28 cellular contexts compared by ENCODE assay signal in the genomic region with DNA sequence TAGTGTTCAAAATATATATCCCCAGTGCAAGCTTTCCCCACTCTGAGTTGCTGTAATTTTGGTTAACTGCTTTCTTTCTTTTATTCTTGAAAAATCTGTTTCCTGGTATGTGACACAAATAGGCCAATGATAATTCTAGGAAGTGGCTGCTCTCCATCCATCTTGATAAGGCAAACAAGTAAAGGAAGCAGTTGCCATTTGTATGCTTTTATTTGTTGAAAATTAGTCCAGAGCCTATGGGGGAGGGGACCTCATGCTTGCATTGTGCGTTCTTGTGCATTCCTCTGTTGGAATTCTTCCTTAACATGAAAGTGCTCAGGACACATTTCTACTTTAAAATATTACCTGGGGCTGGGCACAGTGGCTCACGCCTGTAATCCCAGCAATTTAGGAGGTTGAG.
"Had no signal": no experiment of that assay in that cellular context is flagged by ENCODE, and none has a peak within 500 bp of the region (broad histone marks: within the 10 kb centered on the region; RNA-seq: fewer than 3 reads in every experiment).

No MANE protein-coding gene starts in this region.

- H3K4me3 ChIP-seq: K562, Peyer's patch, SJSA1 had no signal

- H3K27ac ChIP-seq: Peyer's patch, RWPE1, SJSA1 had no signal

- H3K9me3 ChIP-seq: Peyer's patch, SJSA1 had no signal

- H3K27me3 ChIP-seq: Peyer's patch, SJSA1 had no signal

- DNase-seq: activated CD4-positive, alpha-beta T cell treated with anti-CD3 and anti-CD28 coated beads for 48 hours; activated CD4-positive, alpha-beta T cell treated with anti-CD3 and anti-CD28 coated beads, Interleukin-2, amount 50 U/mL, for 4 hours; activated CD4-positive, CD25-positive, alpha-beta regulatory T cell treated with anti-CD3 and anti-CD28 coated beads, Interleukin-2, amount 50 U/mL, for 72 hours; activated CD8-positive, alpha-beta memory T cell treated with anti-CD3 and anti-CD28 coated beads, Interleukin-2, amount 10 ng/mL, durations not matched to agents 7 days and 5 days; activated effector memory CD4-positive, alpha-beta T cell treated with anti-CD3 and anti-CD28 coated beads, Interleukin-2, amount 50 U/mL, for 16 hours; activated naive CD4-positive, alpha-beta T cell treated with Interleukin-2 at 50 U/mL for 16 hours; activated naive CD8-positive, alpha-beta T cell treated with anti-CD3 and anti-CD28 coated beads, Interleukin-2, amount 50 U/mL, for 24 hours; activated T-cell treated with anti-CD3 and anti-CD28 coated beads, Interleukin-2, amount 50 U/mL, for 4 hours; anterior cingulate cortex; Karpas-422; MM.1S; NCI-H1105; NCI-H1436; NCI-H1694 treated with DMSO at 0.1 percent for 48 hours; NCI-H2029 treated with DMSO at 0.1 percent for 48 hours; NCI-H510A treated with DMSO at 0.1 percent for 48 hours; NCI-H69; NK-92 treated with Interleukin-12 subunit alpha and Interleukin-12 subunit beta, amount 100 ng/mL, for 24 hours; Peyer's patch; SHP77; T-helper 17 cell; T-helper 9 cell had no signal

- H3K36me3 ChIP-seq: Peyer's patch, SJSA1 had no signal

- FAIRE-seq: K562 had no signal

- ATAC-seq: activated CD8-positive, alpha-beta memory T cell treated with anti-CD3 and anti-CD28 coated beads, Interleukin-2, amount 10 ng/mL, durations not matched to agents 7 days and 5 days; activated naive CD4-positive, alpha-beta T cell treated with anti-CD3 and anti-CD28 coated beads, Interleukin-2, amount 50 U/mL, for 72 hours; activated naive CD8-positive, alpha-beta T cell treated with anti-CD3 and anti-CD28 coated beads, Interleukin-2, amount 50 U/mL, for 24 hours; activated T-cell treated with anti-CD3 and anti-CD28 coated beads, Interleukin-2, amount 50 U/mL, for 4 hours; K562; SK-N-SH treated with all-trans-retinoic acid at 6 μM for 48 hours; T-helper 17 cell; WTC11 had no signal

- H3K4me1 ChIP-seq: Peyer's patch, SJSA1 had no signal
